Comparison of ENCODE assay signal across 36 cellular contexts in genomic region chr3:10824468-10824867, GRCh38. TPM values are rescaled to one million over a fixed set of nuclear protein-coding genes. Genes with fewer than 3 reads are reported as not detected.
"Had no signal": no experiment of that assay in that cellular context is flagged by ENCODE, and none has a peak within 500 bp of the region (broad histone marks: within the 10 kb centered on the region; RNA-seq: fewer than 3 reads in every experiment).

No MANE protein-coding gene starts in this region.

- H3K4me3 ChIP-seq: MG63 had no signal

- H3K27me3 ChIP-seq: MG63 had no signal

- H3K9me3 ChIP-seq: MG63 had no signal

- DNase-seq: Karpas-422, Kasumi-1, MG63, MM.1S, MV-4-11, NCI-H1048, NCI-H1092, NCI-H1092 treated with DMSO at 0.1 percent for 48 hours, NCI-H1105, NCI-H1105 treated with DMSO at 0.1 percent for 48 hours, NCI-H1417, NCI-H1417 treated with DMSO at 0.1 percent for 48 hours, NCI-H1436, NCI-H1436 treated with DMSO at 0.1 percent for 48 hours, NCI-H146, NCI-H1694, NCI-H1694 treated with DMSO at 0.1 percent for 48 hours, NCI-H187, NCI-H187 treated with DMSO at 0.1 percent for 48 hours, NCI-H1930, NCI-H2029, NCI-H2029 treated with DMSO at 0.1 percent for 48 hours, NCI-H2081, NCI-H2081 treated with DMSO at 0.1 percent for 48 hours, NCI-H2107, NCI-H2171, NCI-H2171 treated with DMSO at 0.1 percent for 48 hours, NCI-H2227 treated with DMSO at 0.1 percent for 48 hours, NCI-H226, NCI-H345, NCI-H446, NCI-H446 treated with DMSO at 0.1 percent for 48 hours, NCI-H510A, NCI-H510A treated with DMSO at 0.1 percent for 48 hours had no signal

- H3K36me3 ChIP-seq: MG63 had no signal

RNA-seq across cellular contexts. Expression of gene SLC6A11, which starts 8.4 kb away (rescaled TPM):
- total RNA-seq: LHCN-M2, M059J had no signal
